1 cellular context compared by ENCODE assay signal in the genomic region with DNA sequence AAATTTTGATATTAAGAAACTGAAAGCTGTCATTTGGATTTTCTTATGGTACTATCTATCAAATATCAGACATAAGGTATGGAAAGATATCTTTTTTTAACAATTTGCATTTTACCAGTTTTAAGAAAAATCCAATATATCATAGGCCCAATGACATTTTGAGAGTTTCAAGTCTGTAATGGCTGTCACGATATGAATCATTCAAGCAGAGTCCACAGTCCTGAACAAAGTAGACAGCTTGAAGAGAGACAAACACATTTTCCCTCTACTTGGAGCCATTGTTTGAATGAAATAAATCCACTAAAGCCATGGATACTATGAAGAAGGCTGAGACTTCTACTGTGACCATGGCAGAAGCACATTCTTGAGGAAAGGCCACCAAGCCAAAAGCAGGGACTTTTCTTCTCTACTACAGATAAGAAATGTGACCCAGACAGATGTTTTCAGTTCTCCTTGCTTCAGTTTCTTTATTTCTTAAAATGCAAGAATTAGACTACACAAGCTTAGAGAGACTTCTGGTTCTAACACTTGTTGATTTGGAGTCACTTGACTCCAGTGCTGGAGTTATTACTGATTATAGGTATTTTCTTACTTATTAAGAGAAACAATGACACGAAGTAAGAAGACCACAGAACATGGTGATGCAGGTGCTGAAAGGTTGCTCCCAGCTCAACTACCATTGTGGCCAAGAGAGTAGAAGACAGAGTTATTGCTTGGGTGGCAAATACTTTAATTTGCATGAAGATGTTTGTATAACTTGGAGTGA.
TF ChIP-seq lines count a peak whose summit lies in the region.

No MANE protein-coding gene starts in this region.

TF ChIP-seq in WTC11, 78 proteins besides CTCF, POLR2A, EP300 and RAD21 (continued from another document):
- TF ChIP-seq ZNF425 (CRISPR knock-in tag; conservative IDR thresholded peaks at IDR 0.05) = no peak
- TF ChIP-seq IRF2 (CRISPR knock-in tag; IDR thresholded peaks at IDR 0.05; ENCODE audit: borderline replicate concordance, low read depth) = no peak
- TF ChIP-seq NR1H2 (CRISPR knock-in tag; IDR thresholded peaks at IDR 0.05) = no peak
- TF ChIP-seq GABPB1 (CRISPR knock-in tag; IDR thresholded peaks at IDR 0.05) = no peak
- no peak for TF ChIP-seq NR2C2 (CRISPR knock-in tag; IDR thresholded peaks at IDR 0.05)
